Comparison of ENCODE assay signal across 17 cellular contexts in genomic region chr11:128411149-128411548, GRCh38.
A peak's percentile ranks its signal among the peaks of the same experiment; 100 is the strongest.
DNase-seq lines count a peak whose midpoint lies in the region; ATAC-seq, FAIRE-seq and TF ChIP-seq lines count a peak whose summit lies in the region.
"Had no signal": no experiment of that assay in that cellular context is flagged by ENCODE, and none has a peak within 500 bp of the region (broad histone marks: within the 10 kb centered on the region; RNA-seq: fewer than 3 reads in every experiment).

No MANE protein-coding gene starts in this region.

- H4K20me1 ChIP-seq in BLaER1 treated with 17β-estradiol and CSF1 and Interleukin-3, amounts not matched to agents 10 nM and 100 nM = no peaks in the 10 kb centered on the region

- no peaks in the 10 kb centered on the region for H3K36me3 ChIP-seq in BLaER1 treated with 17β-estradiol and CSF1 and Interleukin-3, amounts not matched to agents 10 nM and 100 nM
- no peaks in the 10 kb centered on the region for H3K36me3 ChIP-seq in trophoblast cell (ENCODE audit: control insufficient read depth in 1 of 2, insufficient read depth in 2 of 2, low read length in 2 of 2)
- H3K36me3 ChIP-seq: HAP-1 had no signal

- no peaks in the 10 kb centered on the region for H3K79me2 ChIP-seq in trophoblast cell (ENCODE audit: control insufficient read depth, insufficient read depth, low read length, poor library complexity)

- FAIRE-seq in GM19239 (lab: Jason Lieb, UNC) (peak; percentile 90), H54 (lab: Jason Lieb, UNC) (no peak)
- FAIRE-seq: D721Med, G401.6, H1, HepG2 had no signal

- POLR2A ChIA-PET in naive thymus-derived CD8-positive, alpha-beta T cell (lab: Charles Lee) = interaction anchor here (1.6 kb wide), 1 partner anchor 9 kb away, joined by 4 read pairs; no protein-coding TSS in a partner anchor

- no peak overlapping the region for H4K91ac ChIP-seq in trophoblast cell (ENCODE audit: low read depth, low read length)

- H3K27me3 ChIP-seq in BLaER1 treated with 17β-estradiol and CSF1 and Interleukin-3, amounts not matched to agents 10 nM and 100 nM = no peaks in the 10 kb centered on the region
- no peaks in the 10 kb centered on the region for H3K27me3 ChIP-seq in trophoblast cell (ENCODE audit: insufficient read depth, low read length)

- H3K4ac ChIP-seq in trophoblast cell (ENCODE audit: low read depth, low read length) = no peak overlapping the region

- TF ChIP-seq POLR2A in GM18505 (IDR thresholded peaks at IDR 0.05; ENCODE audit: borderline replicate concordance, extremely low read depth, insufficient read depth, insufficient read length) (no peak), H54 (IDR thresholded peaks at IDR 0.05; ENCODE audit: low read depth, low read length) (no peak)

- peak overlapping the region; percentile 13 for H2BK5ac ChIP-seq in trophoblast cell (ENCODE audit: low read depth, low read length, poor library complexity)

- no peaks in the 10 kb centered on the region for H3K36me3 Mint-ChIP-seq in naive thymus-derived CD8-positive, alpha-beta T cell
- H3K36me3 Mint-ChIP-seq: CD8-positive, alpha-beta memory T cell had no signal

- no peak for DNase-seq in GM19239 (ENCODE audit: insufficient read length, low spot score)
- no peak for DNase-seq in left colon
- no peak for DNase-seq in trophoblast cell
- no peak for DNase-seq in H54 (ENCODE audit: insufficient read length, low spot score)
- no peak for DNase-seq in naive thymus-derived CD8-positive, alpha-beta T cell
- DNase-seq: C1 segment of cervical spinal cord; Caco-2; CD4-positive, CD25-positive, alpha-beta regulatory T cell; CD8-positive, alpha-beta memory T cell had no signal

- no peaks in the 10 kb centered on the region for H3K9me3 Mint-ChIP-seq in naive thymus-derived CD8-positive, alpha-beta T cell
- H3K9me3 Mint-ChIP-seq: CD8-positive, alpha-beta memory T cell had no signal

- peak overlapping the region; percentile 10 for H4K8ac ChIP-seq in trophoblast cell (ENCODE audit: low read depth, low read length)

- H2AK5ac ChIP-seq in trophoblast cell (ENCODE audit: low read length) = peak overlapping the region; percentile 62

- H3K9me3 ChIP-seq in BLaER1 treated with 17β-estradiol and CSF1 and Interleukin-3, amounts not matched to agents 10 nM and 100 nM (replicated peaks in 1 of 11) = no peaks in the 10 kb centered on the region
- H3K9me3 ChIP-seq in trophoblast cell (ENCODE audit: insufficient read depth, low read depth, low read length) = no peaks in the 10 kb centered on the region
- H3K9me3 ChIP-seq: Caco-2, HAP-1 had no signal

- intact Hi-C loops in left colon (cut with DNase I, micrococcal nuclease) = no loop called here

- no peak overlapping the region for H3K9ac ChIP-seq in BLaER1 treated with 17β-estradiol and CSF1 and Interleukin-3, amounts not matched to agents 10 nM and 100 nM
- H3K9ac ChIP-seq in trophoblast cell (ENCODE audit: low read length) = no peak overlapping the region

- H3K18ac ChIP-seq in trophoblast cell (ENCODE audit: low read length) = no peak overlapping the region

- peak overlapping the region in 1 of 10 donors; percentile 66 for H3K4me3 Mint-ChIP-seq in naive thymus-derived CD8-positive, alpha-beta T cell
- H3K4me3 Mint-ChIP-seq: B cell; CD8-positive, alpha-beta memory T cell had no signal

- peaks cover 19 to 66% (median 46%) of the 10 kb centered on the region in 4 donors for H3K4me1 Mint-ChIP-seq in naive thymus-derived CD8-positive, alpha-beta T cell

- H3K4me1 ChIP-seq in BLaER1 treated with 17β-estradiol and CSF1 and Interleukin-3, amounts not matched to agents 10 nM and 100 nM = peaks cover 12 to 76% (median 14%) of the 10 kb centered on the region in 10 experiments; a peak in 18 of 20 replicates
- H3K4me1 ChIP-seq in trophoblast cell (ENCODE audit: control insufficient read depth in 1 of 2, insufficient read depth in 2 of 2, low read length in 2 of 2) = peaks cover 6 to 10% of the 10 kb centered on the region in 2 experiments
- H3K4me1 ChIP-seq: Caco-2, HAP-1 had no signal

- no peaks in the 10 kb centered on the region for H3K27me3 Mint-ChIP-seq in naive thymus-derived CD8-positive, alpha-beta T cell
- H3K27me3 Mint-ChIP-seq: B cell; CD4-positive, CD25-positive, alpha-beta regulatory T cell; CD8-positive, alpha-beta memory T cell had no signal

- peak overlapping the region; percentile 44 for H3K14ac ChIP-seq in trophoblast cell (ENCODE audit: low read length)

- H2BK120ac ChIP-seq in trophoblast cell (ENCODE audit: insufficient read depth, low read length, poor library complexity) = peak overlapping the region; percentile 60

- ATAC-seq in left colon (peak; percentile 89), GM18505 (IDR thresholded peaks at IDR 0.05; ENCODE audit: unreplicated experiment) (no peak)
- no peak for ATAC-seq in naive thymus-derived CD8-positive, alpha-beta T cell
- ATAC-seq: HepG2 had no signal

- H3K4me2 ChIP-seq in BLaER1 treated with 17β-estradiol and CSF1 and Interleukin-3, amounts not matched to agents 10 nM and 100 nM = peak overlapping the region in 6 of 11 experiments; percentile 22 to 86 (median 66); a peak in 9 of 22 replicates
- no peak overlapping the region for H3K4me2 ChIP-seq in trophoblast cell (ENCODE audit: low read length)

- H2BK12ac ChIP-seq in trophoblast cell (ENCODE audit: low read length) = peak overlapping the region; percentile 80

- no peak overlapping the region for H2AFZ ChIP-seq in trophoblast cell (ENCODE audit: insufficient read depth, low read length, poor library complexity)

- no peak overlapping the region; a peak in 1 of 22 replicates for H3K27ac ChIP-seq in BLaER1 treated with 17β-estradiol and CSF1 and Interleukin-3, amounts not matched to agents 10 nM and 100 nM
- no peak overlapping the region for H3K27ac ChIP-seq in trophoblast cell (ENCODE audit: low read depth, low read length)

- H4K12ac ChIP-seq in trophoblast cell (ENCODE audit: low read depth, low read length) = no peak overlapping the region

- no peak overlapping the region for H3K4me3 ChIP-seq in BLaER1 treated with 17β-estradiol and CSF1 and Interleukin-3, amounts not matched to agents 10 nM and 100 nM
- no peak overlapping the region for H3K4me3 ChIP-seq in trophoblast cell (ENCODE audit: low read depth, low read length)
- H3K4me3 ChIP-seq: HAP-1 had no signal

- H3K79me1 ChIP-seq in trophoblast cell (ENCODE audit: low read length) = peaks cover 18% of the 10 kb centered on the region

- H3K23ac ChIP-seq in trophoblast cell (ENCODE audit: low read length) = no peak overlapping the region

- H3K27ac Mint-ChIP-seq in naive thymus-derived CD8-positive, alpha-beta T cell = peak overlapping the region in 3 of 10 donors; percentile 23 to 89 (median 48)
- H3K27ac Mint-ChIP-seq: B cell had no signal
